ENCODE assay signal across 1 cellular context in the genomic region with DNA sequence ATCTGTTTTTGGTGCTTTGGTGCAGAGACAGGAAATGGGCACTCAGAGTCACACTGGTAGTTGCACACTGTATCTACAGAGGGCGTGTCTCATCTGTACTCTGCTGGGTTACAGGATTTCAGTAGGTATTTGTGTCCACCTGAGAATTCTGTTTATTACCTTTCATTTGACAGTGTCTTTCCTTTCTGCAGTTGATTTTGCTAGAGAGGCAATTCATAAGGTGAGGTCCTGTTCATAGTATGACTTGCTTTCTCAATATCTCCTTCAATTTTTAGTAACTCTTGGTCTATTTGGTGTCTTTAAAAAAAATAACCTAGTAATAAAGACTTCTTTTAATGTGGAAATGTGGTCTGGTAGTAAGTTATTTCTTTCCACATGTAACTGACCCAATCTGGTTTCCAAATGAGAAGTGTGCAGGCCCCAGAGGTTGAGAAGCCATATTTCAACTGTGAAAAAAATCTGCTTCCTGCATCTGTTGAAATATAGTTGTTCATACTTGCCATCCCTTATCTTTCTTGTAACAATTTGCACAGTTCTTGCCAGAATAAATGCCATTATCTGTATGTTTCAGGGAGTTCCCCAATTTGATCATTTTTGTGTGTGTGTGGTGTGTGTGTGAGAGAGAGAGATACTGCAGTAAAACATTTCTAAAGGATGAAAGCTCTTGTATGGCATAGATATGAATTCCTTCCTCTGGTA.
TF ChIP-seq lines count a peak whose summit lies in the region.

No MANE protein-coding gene starts in this region.

TF ChIP-seq in K562, 482 proteins besides CTCF, POLR2A, EP300 and RAD21 (continued from another document and continues in another):
- TF ChIP-seq, protein P1, sequence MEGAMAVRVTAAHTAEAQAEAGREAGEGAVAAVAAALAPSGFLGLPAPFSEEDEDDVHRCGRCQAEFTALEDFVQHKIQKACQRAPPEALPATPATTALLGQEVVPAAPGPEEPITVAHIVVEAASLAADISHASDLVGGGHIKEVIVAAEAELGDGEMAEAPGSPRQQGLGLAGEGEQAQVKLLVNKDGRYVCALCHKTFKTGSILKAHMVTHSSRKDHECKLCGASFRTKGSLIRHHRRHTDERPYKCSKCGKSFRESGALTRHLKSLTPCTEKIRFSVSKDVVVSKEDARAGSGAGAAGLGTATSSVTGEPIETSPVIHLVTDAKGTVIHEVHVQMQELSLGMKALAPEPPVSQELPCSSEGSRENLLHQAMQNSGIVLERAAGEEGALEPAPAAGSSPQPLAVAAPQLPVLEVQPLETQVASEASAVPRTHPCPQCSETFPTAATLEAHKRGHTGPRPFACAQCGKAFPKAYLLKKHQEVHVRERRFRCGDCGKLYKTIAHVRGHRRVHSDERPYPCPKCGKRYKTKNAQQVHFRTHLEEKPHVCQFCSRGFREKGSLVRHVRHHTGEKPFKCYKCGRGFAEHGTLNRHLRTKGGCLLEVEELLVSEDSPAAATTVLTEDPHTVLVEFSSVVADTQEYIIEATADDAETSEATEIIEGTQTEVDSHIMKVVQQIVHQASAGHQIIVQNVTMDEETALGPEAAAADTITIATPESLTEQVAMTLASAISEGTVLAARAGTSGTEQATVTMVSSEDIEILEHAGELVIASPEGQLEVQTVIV (CRISPR knock-in tag; IDR thresholded peaks at IDR 0.05; ENCODE audit: borderline replicate concordance) = no peak
- no peak for TF ChIP-seq SMARCB1 (IDR thresholded peaks at IDR 0.05; ENCODE audit: insufficient read length, low read depth)
- no peak for TF ChIP-seq BCL6 (CRISPR knock-in tag; IDR thresholded peaks at IDR 0.05)
- TF ChIP-seq CREBBP (IDR thresholded peaks at IDR 0.05; ENCODE audit: low read depth, low read length) = no peak
- TF ChIP-seq, protein P2, sequence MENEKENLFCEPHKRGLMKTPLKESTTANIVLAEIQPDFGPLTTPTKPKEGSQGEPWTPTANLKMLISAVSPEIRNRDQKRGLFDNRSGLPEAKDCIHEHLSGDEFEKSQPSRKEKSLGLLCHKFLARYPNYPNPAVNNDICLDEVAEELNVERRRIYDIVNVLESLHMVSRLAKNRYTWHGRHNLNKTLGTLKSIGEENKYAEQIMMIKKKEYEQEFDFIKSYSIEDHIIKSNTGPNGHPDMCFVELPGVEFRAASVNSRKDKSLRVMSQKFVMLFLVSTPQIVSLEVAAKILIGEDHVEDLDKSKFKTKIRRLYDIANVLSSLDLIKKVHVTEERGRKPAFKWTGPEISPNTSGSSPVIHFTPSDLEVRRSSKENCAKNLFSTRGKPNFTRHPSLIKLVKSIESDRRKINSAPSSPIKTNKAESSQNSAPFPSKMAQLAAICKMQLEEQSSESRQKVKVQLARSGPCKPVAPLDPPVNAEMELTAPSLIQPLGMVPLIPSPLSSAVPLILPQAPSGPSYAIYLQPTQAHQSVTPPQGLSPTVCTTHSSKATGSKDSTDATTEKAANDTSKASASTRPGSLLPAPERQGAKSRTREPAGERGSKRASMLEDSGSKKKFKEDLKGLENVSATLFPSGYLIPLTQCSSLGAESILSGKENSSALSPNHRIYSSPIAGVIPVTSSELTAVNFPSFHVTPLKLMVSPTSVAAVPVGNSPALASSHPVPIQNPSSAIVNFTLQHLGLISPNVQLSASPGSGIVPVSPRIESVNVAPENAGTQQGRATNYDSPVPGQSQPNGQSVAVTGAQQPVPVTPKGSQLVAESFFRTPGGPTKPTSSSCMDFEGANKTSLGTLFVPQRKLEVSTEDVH (IDR thresholded peaks at IDR 0.05; ENCODE audit: low read depth, partially characterized antibody) = peak; percentile 62
- TF ChIP-seq CHCHD3 (CRISPR knock-in tag; IDR thresholded peaks at IDR 0.05) = no peak
- TF ChIP-seq KLF16 (IDR thresholded peaks at IDR 0.05) = peak; percentile 96
- no peak for TF ChIP-seq POLR3G (IDR thresholded peaks at IDR 0.05; ENCODE audit: extremely low read depth, insufficient read length, insufficient replicate concordance)
- TF ChIP-seq, protein P3, sequence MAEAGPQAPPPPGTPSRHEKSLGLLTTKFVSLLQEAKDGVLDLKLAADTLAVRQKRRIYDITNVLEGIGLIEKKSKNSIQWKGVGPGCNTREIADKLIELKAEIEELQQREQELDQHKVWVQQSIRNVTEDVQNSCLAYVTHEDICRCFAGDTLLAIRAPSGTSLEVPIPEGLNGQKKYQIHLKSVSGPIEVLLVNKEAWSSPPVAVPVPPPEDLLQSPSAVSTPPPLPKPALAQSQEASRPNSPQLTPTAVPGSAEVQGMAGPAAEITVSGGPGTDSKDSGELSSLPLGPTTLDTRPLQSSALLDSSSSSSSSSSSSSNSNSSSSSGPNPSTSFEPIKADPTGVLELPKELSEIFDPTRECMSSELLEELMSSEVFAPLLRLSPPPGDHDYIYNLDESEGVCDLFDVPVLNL (CRISPR knock-in tag; IDR thresholded peaks at IDR 0.05; ENCODE audit: low read depth) = no peak
- no peak for TF ChIP-seq TCFL5 (CRISPR knock-in tag; conservative IDR thresholded peaks at IDR 0.05)
- peak; percentile 53; the same call in 1 of the 2 replicates for TF ChIP-seq EHMT2 (IDR thresholded peaks at IDR 0.05)
- TF ChIP-seq TCF7L2 (IDR thresholded peaks at IDR 0.05; ENCODE audit: low read depth, low read length) = no peak
- TF ChIP-seq, protein P4, sequence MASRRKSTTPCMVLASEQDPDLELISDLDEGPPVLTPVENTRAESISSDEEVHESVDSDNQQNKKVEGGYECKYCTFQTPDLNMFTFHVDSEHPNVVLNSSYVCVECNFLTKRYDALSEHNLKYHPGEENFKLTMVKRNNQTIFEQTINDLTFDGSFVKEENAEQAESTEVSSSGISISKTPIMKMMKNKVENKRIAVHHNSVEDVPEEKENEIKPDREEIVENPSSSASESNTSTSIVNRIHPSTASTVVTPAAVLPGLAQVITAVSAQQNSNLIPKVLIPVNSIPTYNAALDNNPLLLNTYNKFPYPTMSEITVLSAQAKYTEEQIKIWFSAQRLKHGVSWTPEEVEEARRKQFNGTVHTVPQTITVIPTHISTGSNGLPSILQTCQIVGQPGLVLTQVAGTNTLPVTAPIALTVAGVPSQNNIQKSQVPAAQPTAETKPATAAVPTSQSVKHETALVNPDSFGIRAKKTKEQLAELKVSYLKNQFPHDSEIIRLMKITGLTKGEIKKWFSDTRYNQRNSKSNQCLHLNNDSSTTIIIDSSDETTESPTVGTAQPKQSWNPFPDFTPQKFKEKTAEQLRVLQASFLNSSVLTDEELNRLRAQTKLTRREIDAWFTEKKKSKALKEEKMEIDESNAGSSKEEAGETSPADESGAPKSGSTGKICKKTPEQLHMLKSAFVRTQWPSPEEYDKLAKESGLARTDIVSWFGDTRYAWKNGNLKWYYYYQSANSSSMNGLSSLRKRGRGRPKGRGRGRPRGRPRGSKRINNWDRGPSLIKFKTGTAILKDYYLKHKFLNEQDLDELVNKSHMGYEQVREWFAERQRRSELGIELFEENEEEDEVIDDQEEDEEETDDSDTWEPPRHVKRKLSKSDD (conservative IDR thresholded peaks at IDR 0.05; ENCODE audit: low read length) = no peak
- peak in 1 of 2 experiments; percentile 80; a peak in 3 of 4 replicates for TF ChIP-seq MLLT1 (IDR thresholded peaks at IDR 0.05)
- 0 out of 2 replicates have a peak, but pooled peaks have one; percentile 23 for TF ChIP-seq SP1 (CRISPR knock-in tag; IDR thresholded peaks at IDR 0.05)
- no peak for TF ChIP-seq ZNF785 (CRISPR knock-in tag; IDR thresholded peaks at IDR 0.05)
- TF ChIP-seq RBBP5 (IDR thresholded peaks at IDR 0.05; ENCODE audit: borderline replicate concordance, insufficient read depth, low read length, poor library complexity, severe bottlenecking) = no peak
- TF ChIP-seq ZNF143 (CRISPR knock-in tag; IDR thresholded peaks at IDR 0.05) = no peak
- TF ChIP-seq, protein P5, sequence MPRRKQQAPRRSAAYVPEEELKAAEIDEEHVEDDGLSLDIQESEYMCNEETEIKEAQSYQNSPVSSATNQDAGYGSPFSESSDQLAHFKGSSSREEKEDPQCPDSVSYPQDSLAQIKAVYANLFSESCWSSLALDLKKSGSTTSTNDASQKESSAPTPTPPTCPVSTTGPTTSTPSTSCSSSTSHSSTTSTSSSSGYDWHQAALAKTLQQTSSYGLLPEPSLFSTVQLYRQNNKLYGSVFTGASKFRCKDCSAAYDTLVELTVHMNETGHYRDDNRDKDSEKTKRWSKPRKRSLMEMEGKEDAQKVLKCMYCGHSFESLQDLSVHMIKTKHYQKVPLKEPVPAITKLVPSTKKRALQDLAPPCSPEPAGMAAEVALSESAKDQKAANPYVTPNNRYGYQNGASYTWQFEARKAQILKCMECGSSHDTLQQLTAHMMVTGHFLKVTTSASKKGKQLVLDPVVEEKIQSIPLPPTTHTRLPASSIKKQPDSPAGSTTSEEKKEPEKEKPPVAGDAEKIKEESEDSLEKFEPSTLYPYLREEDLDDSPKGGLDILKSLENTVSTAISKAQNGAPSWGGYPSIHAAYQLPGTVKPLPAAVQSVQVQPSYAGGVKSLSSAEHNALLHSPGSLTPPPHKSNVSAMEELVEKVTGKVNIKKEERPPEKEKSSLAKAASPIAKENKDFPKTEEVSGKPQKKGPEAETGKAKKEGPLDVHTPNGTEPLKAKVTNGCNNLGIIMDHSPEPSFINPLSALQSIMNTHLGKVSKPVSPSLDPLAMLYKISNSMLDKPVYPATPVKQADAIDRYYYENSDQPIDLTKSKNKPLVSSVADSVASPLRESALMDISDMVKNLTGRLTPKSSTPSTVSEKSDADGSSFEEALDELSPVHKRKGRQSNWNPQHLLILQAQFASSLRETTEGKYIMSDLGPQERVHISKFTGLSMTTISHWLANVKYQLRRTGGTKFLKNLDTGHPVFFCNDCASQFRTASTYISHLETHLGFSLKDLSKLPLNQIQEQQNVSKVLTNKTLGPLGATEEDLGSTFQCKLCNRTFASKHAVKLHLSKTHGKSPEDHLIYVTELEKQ (CRISPR knock-in tag; IDR thresholded peaks at IDR 0.05) = no peak
- no peak for TF ChIP-seq SRSF7 (optimal IDR thresholded peaks at IDR 0.05; ENCODE audit: low read depth, low read length)
- no peak for TF ChIP-seq MTF1 (CRISPR knock-in tag; IDR thresholded peaks at IDR 0.05; ENCODE audit: borderline replicate concordance)
- TF ChIP-seq POLR2B (IDR thresholded peaks at IDR 0.05; ENCODE audit: low read depth, partially characterized antibody) = no peak
- TF ChIP-seq, protein P6, sequence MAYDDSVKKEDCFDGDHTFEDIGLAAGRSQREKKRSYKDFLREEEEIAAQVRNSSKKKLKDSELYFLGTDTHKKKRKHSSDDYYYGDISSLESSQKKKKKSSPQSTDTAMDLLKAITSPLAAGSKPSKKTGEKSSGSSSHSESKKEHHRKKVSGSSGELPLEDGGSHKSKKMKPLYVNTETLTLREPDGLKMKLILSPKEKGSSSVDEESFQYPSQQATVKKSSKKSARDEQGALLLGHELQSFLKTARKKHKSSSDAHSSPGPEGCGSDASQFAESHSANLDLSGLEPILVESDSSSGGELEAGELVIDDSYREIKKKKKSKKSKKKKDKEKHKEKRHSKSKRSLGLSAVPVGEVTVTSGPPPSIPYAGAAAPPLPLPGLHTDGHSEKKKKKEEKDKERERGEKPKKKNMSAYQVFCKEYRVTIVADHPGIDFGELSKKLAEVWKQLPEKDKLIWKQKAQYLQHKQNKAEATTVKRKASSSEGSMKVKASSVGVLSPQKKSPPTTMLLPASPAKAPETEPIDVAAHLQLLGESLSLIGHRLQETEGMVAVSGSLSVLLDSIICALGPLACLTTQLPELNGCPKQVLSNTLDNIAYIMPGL (CRISPR knock-in tag; IDR thresholded peaks at IDR 0.05) = no peak
- TF ChIP-seq HDAC1 (IDR thresholded peaks at IDR 0.05) = peak; percentile 75 to 95; a peak in 3 of 4 replicates
- TF ChIP-seq NR2C1 (IDR thresholded peaks at IDR 0.05) = peak; percentile 32; the same call in 1 of the 2 replicates
- TF ChIP-seq NR2C1 (tag; IDR thresholded peaks at IDR 0.05) = 0 out of 2 replicates have a peak, but pooled peaks have one; percentile 19
- no peak for TF ChIP-seq CSDE1 (IDR thresholded peaks at IDR 0.05)
- TF ChIP-seq HNRNPH1 (optimal IDR thresholded peaks at IDR 0.05; ENCODE audit: low read depth, low read length) = no peak
- no peak for TF ChIP-seq PHF8 (IDR thresholded peaks at IDR 0.05; ENCODE audit: borderline replicate concordance, low read length)
- TF ChIP-seq ARID1B (IDR thresholded peaks at IDR 0.05) = peak; percentile 99
- TF ChIP-seq KLF10 (CRISPR knock-in tag; IDR thresholded peaks at IDR 0.05) = no peak
- TF ChIP-seq TAF9B (IDR thresholded peaks at IDR 0.05; ENCODE audit: partially characterized antibody) = peak; percentile 72
- TF ChIP-seq ZBTB43 (CRISPR knock-in tag; IDR thresholded peaks at IDR 0.05) = no peak
- no peak for TF ChIP-seq ZFP91 (CRISPR knock-in tag; IDR thresholded peaks at IDR 0.05)
- TF ChIP-seq CC2D1A (IDR thresholded peaks at IDR 0.05) = peak; percentile 98
- no peak for TF ChIP-seq HOXB6 (CRISPR knock-in tag; IDR thresholded peaks at IDR 0.05; ENCODE audit: borderline replicate concordance)
- no peak for TF ChIP-seq SMC3 (conservative IDR thresholded peaks at IDR 0.05; ENCODE audit: insufficient read depth, low read depth, low read length)
- no peak for TF ChIP-seq ESRRA (IDR thresholded peaks at IDR 0.05; ENCODE audit: borderline replicate concordance, low read depth)
- no peak for TF ChIP-seq PCBP1 (IDR thresholded peaks at IDR 0.05; ENCODE audit: low read depth, low read length, poor library complexity, severe bottlenecking)
- no peak for TF ChIP-seq ERF (CRISPR knock-in tag; IDR thresholded peaks at IDR 0.05)
- TF ChIP-seq E2F3 (CRISPR knock-in tag; IDR thresholded peaks at IDR 0.05) = no peak
